Comparison of ENCODE assay signal across 17 cellular contexts in genomic region chr4:185541251-185541671, GRCh38. TPM values are rescaled to one million over a fixed set of nuclear protein-coding genes. Genes with fewer than 3 reads are reported as not detected.
DNase-seq lines count a peak whose midpoint lies in the region; ATAC-seq and TF ChIP-seq lines count a peak whose summit lies in the region.
"Had no signal": no experiment of that assay in that cellular context is flagged by ENCODE, and none has a peak within 500 bp of the region (broad histone marks: within the 10 kb centered on the region; RNA-seq: fewer than 3 reads in every experiment).

No MANE protein-coding gene starts in this region.

- TF ChIP-seq POLR2A in tibial nerve (IDR thresholded peaks at IDR 0.05), result no peak

- DNase-seq in mammary epithelial cell (no peak), glomerular endothelial cell (ENCODE audit: extremely low read depth, low read depth, low spot score) (peak; percentile 52), neural crest cell (ENCODE audit: low read depth, low spot score) (no peak), tibial nerve (ENCODE audit: low spot score in 2 of 2) (no peak)
- no peak for DNase-seq in stimulated activated CD4-positive, alpha-beta T cell treated with anti-CD3 and anti-CD28 coated beads, Interleukin-2, amount 100 ng/mL, for 24 hours
- DNase-seq: activated CD4-positive, alpha-beta T cell treated with anti-CD3 and anti-CD28 coated beads, Interleukin-2, amount 10 ng/mL, durations not matched to agents 7 days and 5 days; activated gamma-delta T cell; CD8-positive, alpha-beta memory T cell; islet precursor cell; Karpas-422; NCI-H2171; OCI-M1; retina had no signal

- intact Hi-C loops in mammary epithelial cell (cut with micrococcal nuclease), result no loop called here

- in situ Hi-C loops in mammary epithelial cell (cut with MboI; ENCODE audit: low sequenced_read_pairs in 2 of 2), result no loop called here

- no peaks in the 10 kb centered on the region for H3K4me1 ChIP-seq in mammary epithelial cell (ENCODE audit: insufficient read depth, low read length)
- peaks cover 0 to 37% (median under 1%) of the 10 kb centered on the region in 4 donors for H3K4me1 ChIP-seq in tibial nerve

- TF ChIP-seq EP300 in tibial nerve (IDR thresholded peaks at IDR 0.05), result peak in 1 of 2 donors; percentile 46

- ATAC-seq in GM21717 (IDR thresholded peaks at IDR 0.05; ENCODE audit: unreplicated experiment), result no peak
- no peak for ATAC-seq in HG03108 (IDR thresholded peaks at IDR 0.05; ENCODE audit: unreplicated experiment)
- no peak for ATAC-seq in GM21515 (IDR thresholded peaks at IDR 0.05; ENCODE audit: unreplicated experiment)

- no peaks in the 10 kb centered on the region for H3K9me3 Mint-ChIP-seq in neural crest cell
- H3K9me3 Mint-ChIP-seq: activated CD4-positive, alpha-beta T cell treated with anti-CD3 and anti-CD28 coated beads, Interleukin-2, amount 10 ng/mL, durations not matched to agents 7 days and 5 days; CD8-positive, alpha-beta memory T cell; T-helper 1 cell treated with Interleukin-12 subunit alpha and Interleukin-12 subunit beta and Interleukin-4 antibody, amounts not matched to agents 30 μg/mL and 1 μg/mL, for 36 hours had no signal

- CTCF ChIA-PET in mammary epithelial cell (lab: Charles Lee; ENCODE audit: low non-redundant PET), result no interaction called here

- H3K4me1 Mint-ChIP-seq in neural crest cell, result peaks cover 16% of the 10 kb centered on the region
- H3K4me1 Mint-ChIP-seq: activated CD4-positive, alpha-beta T cell treated with anti-CD3 and anti-CD28 coated beads, Interleukin-2, amount 10 ng/mL, durations not matched to agents 7 days and 5 days; CD8-positive, alpha-beta memory T cell had no signal

- no TSS peak for BruUV-seq in mammary epithelial cell (replicated peaks; lab: Mats Ljungman, UMichigan)

- no peaks in the 10 kb centered on the region for H4K20me1 ChIP-seq in mammary epithelial cell (ENCODE audit: insufficient read depth, low read length)

- H3K27me3 Mint-ChIP-seq in neural crest cell (ENCODE audit: low read depth), result peaks cover 15% of the 10 kb centered on the region

- H3K36me3 ChIP-seq in mammary epithelial cell (ENCODE audit: insufficient read depth, low read length) (no peaks in the 10 kb centered on the region), tibial nerve (no peaks in the 10 kb centered on the region)

- peak overlapping the region; percentile 3 for H2AFZ ChIP-seq in mammary epithelial cell (ENCODE audit: low read depth, low read length)

- H3K9me3 ChIP-seq in mammary epithelial cell (replicated peaks; ENCODE audit: insufficient read depth, low read length) (no peaks in the 10 kb centered on the region), tibial nerve (no peaks in the 10 kb centered on the region)

- H3K27me3 ChIP-seq in mammary epithelial cell (ENCODE audit: insufficient read depth, low read length) (peaks cover under 1% of the 10 kb centered on the region), tibial nerve (no peaks in the 10 kb centered on the region)

- no peak overlapping the region for H3K27ac ChIP-seq in mammary epithelial cell (ENCODE audit: insufficient read depth, low read depth, low read length)
- peak overlapping the region in 3 of 4 donors; percentile 52 to 70 (median 68) for H3K27ac ChIP-seq in tibial nerve

- dilution Hi-C loops in mammary epithelial cell (cut with HindIII; ENCODE audit: low sequenced_read_pairs), result no loop called here

- no peak overlapping the region for H3K4me2 ChIP-seq in mammary epithelial cell (ENCODE audit: insufficient read depth, low read depth, low read length)

- H3K4me3 ChIP-seq in mammary epithelial cell (replicated peaks in 1 of 3; ENCODE audit: insufficient read depth in 1 of 3, low read depth in 2 of 3, low read length in 3 of 3) (no peak overlapping the region), tibial nerve (no peak overlapping the region)

- TF ChIP-seq CTCF in mammary epithelial cell (conservative IDR thresholded peaks at IDR 0.05 in 1 of 2, IDR thresholded peaks at IDR 0.05 in 1 of 2; ENCODE audit: extremely low read depth in 1 of 2, insufficient read depth in 1 of 2, low read depth in 1 of 2, low read length in 2 of 2) (no peak), neural crest cell (conservative IDR thresholded peaks at IDR 0.05) (no peak), tibial nerve (IDR thresholded peaks at IDR 0.05) (no peak)

- H3K4me3 Mint-ChIP-seq in neural crest cell, result peak overlapping the region; percentile 11
- H3K4me3 Mint-ChIP-seq: activated CD4-positive, alpha-beta T cell treated with anti-CD3 and anti-CD28 coated beads, Interleukin-2, amount 10 ng/mL, durations not matched to agents 7 days and 5 days; CD8-positive, alpha-beta memory T cell; T-helper 1 cell treated with Interleukin-12 subunit alpha and Interleukin-12 subunit beta and Interleukin-4 antibody, amounts not matched to agents 30 μg/mL and 1 μg/mL, for 36 hours had no signal

- no peaks in the 10 kb centered on the region for H3K36me3 Mint-ChIP-seq in neural crest cell (ENCODE audit: low read depth)
- H3K36me3 Mint-ChIP-seq: CD8-positive, alpha-beta memory T cell had no signal

- H3K79me2 ChIP-seq in mammary epithelial cell (ENCODE audit: insufficient read depth, low read length), result no peaks in the 10 kb centered on the region

- WGBS in mammary epithelial cell (ENCODE audit: low coverage, missing lambda C conversion rate), result 55% methylated on average over 8 of the region's 9 CpGs
- WGBS in tibial nerve, 2 donors, result 22 to 34% methylated on average over 9 of the region's 9 CpGs

- no peak overlapping the region for H3K9ac ChIP-seq in mammary epithelial cell (ENCODE audit: insufficient read depth, low read length)

- H3K27ac Mint-ChIP-seq in neural crest cell (ENCODE audit: unreplicated experiment), result no peak overlapping the region
- H3K27ac Mint-ChIP-seq: activated CD4-positive, alpha-beta T cell treated with anti-CD3 and anti-CD28 coated beads, Interleukin-2, amount 10 ng/mL, durations not matched to agents 7 days and 5 days; CD8-positive, alpha-beta memory T cell; T-helper 1 cell treated with Interleukin-12 subunit alpha and Interleukin-12 subunit beta and Interleukin-4 antibody, amounts not matched to agents 30 μg/mL and 1 μg/mL, for 36 hours had no signal

RNA-seq across cellular contexts. Expression of gene PDLIM3, which starts 6.0 kb away (rescaled TPM):
- total RNA-seq in mammary epithelial cell (1 to 10 TPM in 1 of 2 donors, under 1 TPM in 1; 0.24 to 9.0 TPM), glomerular endothelial cell (11.4 and 36.2 TPM in 2 replicates), neural crest cell (2.3 and 3.2 TPM in 2 replicates), tibial nerve (10 to 100 TPM; 24.5 to 56.9 (median 45.0) TPM)
- polyA plus RNA-seq in mammary epithelial cell, result 3.7 TPM
- 1.8 TPM for polyA minus RNA-seq in mammary epithelial cell
- total RNA-seq: activated CD4-positive, alpha-beta T cell treated with anti-CD3 and anti-CD28 coated beads, Interleukin-2, amount 10 ng/mL, durations not matched to agents 7 days and 5 days; CD8-positive, alpha-beta memory T cell had no signal
- polyA plus RNA-seq: CD8-positive, alpha-beta memory T cell had no signal
